ENCODE assay signal across 14 cellular contexts in genomic region chr6:140061422-140062041, GRCh38.
DNase-seq lines count a peak whose midpoint lies in the region; ATAC-seq and TF ChIP-seq lines count a peak whose summit lies in the region.
"Had no signal": no experiment of that assay in that cellular context is flagged by ENCODE, and none has a peak within 500 bp of the region (broad histone marks: within the 10 kb centered on the region; RNA-seq: fewer than 3 reads in every experiment).

No MANE protein-coding gene starts in this region.

- H3K79me2 ChIP-seq in PC-3 (ENCODE audit: low read length) (no peaks in the 10 kb centered on the region), mesendoderm (ENCODE audit: control insufficient read depth, insufficient read depth, low read length) (no peaks in the 10 kb centered on the region)

- no peaks in the 10 kb centered on the region for H3K27me3 ChIP-seq in PC-3 (ENCODE audit: low read length)
- H3K27me3 ChIP-seq in mesendoderm (ENCODE audit: insufficient read depth, low read length, poor library complexity): no peaks in the 10 kb centered on the region
- H3K27me3 ChIP-seq in tibial artery: no peaks in the 10 kb centered on the region
- no peaks in the 10 kb centered on the region for H3K27me3 ChIP-seq in testis
- H3K27me3 ChIP-seq: esophagus muscularis mucosa had no signal

- H3K4me2 ChIP-seq in PC-3 (ENCODE audit: low read length) (peak overlapping the region; percentile 34), mesendoderm (ENCODE audit: low read length) (no peak overlapping the region)

- no peak overlapping the region for H3K23ac ChIP-seq in mesendoderm (ENCODE audit: low read length)

- H3K27ac ChIP-seq in PC-3 (ENCODE audit: low read length): no peak overlapping the region
- no peak overlapping the region for H3K27ac ChIP-seq in mesendoderm (ENCODE audit: low read depth, low read length)
- H3K27ac ChIP-seq in tibial artery: peak overlapping the region; percentile 55 to 69
- peak overlapping the region in 1 of 2 donors; percentile 68 for H3K27ac ChIP-seq in testis
- H3K27ac ChIP-seq: C4-2B had no signal

- TF ChIP-seq POLR2A in testis (IDR thresholded peaks at IDR 0.05): no peak

- H3K79me1 ChIP-seq in mesendoderm (ENCODE audit: low read length): no peaks in the 10 kb centered on the region

- H4K5ac ChIP-seq in mesendoderm (ENCODE audit: low read length): no peak overlapping the region

- no peak overlapping the region for H3K56ac ChIP-seq in mesendoderm (ENCODE audit: low read length)

- BruUV-seq in PC-3 (replicated peaks; lab: Mats Ljungman, UMichigan): no TSS peak

- intact Hi-C loops in PC-3 (cut with micrococcal nuclease) (no loop called here), tibial artery (cut with DNase I; ENCODE audit: low total_unique reads) (no loop called here), left colon (cut with DNase I, micrococcal nuclease) (no loop called here), testis (cut with DNase I; ENCODE audit: low total_unique reads) (no loop called here)

- H3K9me3 Mint-ChIP-seq in chondrocyte (ENCODE audit: low read depth): peaks cover 18% of the 10 kb centered on the region

- CTCF ChIA-PET in PC-3 (lab: Charles Lee): no interaction called here

- POLR2A ChIA-PET in PC-3 (lab: Charles Lee; ENCODE audit: unreplicated experiment): no interaction called here

- H2AK5ac ChIP-seq in mesendoderm (ENCODE audit: low read length): no peak overlapping the region

- H3K4ac ChIP-seq in mesendoderm (ENCODE audit: low read depth, low read length): no peak overlapping the region

- H3K9ac ChIP-seq in PC-3 (ENCODE audit: low read length) (no peak overlapping the region), mesendoderm (ENCODE audit: low read length) (no peak overlapping the region)

- no peaks in the 10 kb centered on the region for H4K20me1 ChIP-seq in PC-3 (ENCODE audit: low read length)

- H3K36me3 Mint-ChIP-seq in chondrocyte (ENCODE audit: low read depth): peaks cover 3% of the 10 kb centered on the region
- H3K36me3 Mint-ChIP-seq: activated naive CD8-positive, alpha-beta T cell treated with anti-CD3 and anti-CD28 coated beads, Interleukin-2, amount 10 ng/mL, durations not matched to agents 7 days and 5 days had no signal

- no peak overlapping the region for H2AFZ ChIP-seq in PC-3 (ENCODE audit: low read length)

- H2BK5ac ChIP-seq in mesendoderm (ENCODE audit: low read length): no peak overlapping the region

- H4K8ac ChIP-seq in mesendoderm (ENCODE audit: low read depth, low read length): no peak overlapping the region

- ATAC-seq in PC-3 (no peak), left colon (no peak)

- peak overlapping the region; percentile 93 for H3K27ac Mint-ChIP-seq in chondrocyte (ENCODE audit: unreplicated experiment)
- H3K27ac Mint-ChIP-seq: activated naive CD8-positive, alpha-beta T cell treated with anti-CD3 and anti-CD28 coated beads, Interleukin-2, amount 10 ng/mL, durations not matched to agents 7 days and 5 days had no signal

- DNase-seq in PC-3 (no peak), chondrocyte (ENCODE audit: low spot score) (no peak), mesendoderm (peak; percentile 29), tibial artery (no peak), NCI-H2196 (lab: John Stamatoyannopoulos, UW; ENCODE audit: unreplicated experiment) (no peak), NOMO-1 treated with dmso at 0.1 percent for 144 hours (lab: John Stamatoyannopoulos, UW; ENCODE audit: unreplicated experiment) (no peak), left colon (no peak), testis (no peak)
- DNase-seq: activated naive CD8-positive, alpha-beta T cell treated with anti-CD3 and anti-CD28 coated beads, Interleukin-2, amount 10 ng/mL, durations not matched to agents 7 days and 5 days; cortex of kidney; Kasumi-1; NCI-H146 had no signal

- peaks cover 17% of the 10 kb centered on the region for H3K4me1 ChIP-seq in PC-3 (ENCODE audit: insufficient read depth, low read length)
- no peaks in the 10 kb centered on the region for H3K4me1 ChIP-seq in mesendoderm (ENCODE audit: control insufficient read depth, low read depth, low read length)
- peaks cover 0 to 36% (median 16%) of the 10 kb centered on the region in 4 donors for H3K4me1 ChIP-seq in tibial artery
- H3K4me1 ChIP-seq in testis: peaks cover 10% of the 10 kb centered on the region

- H3K36me3 ChIP-seq in PC-3 (ENCODE audit: low read depth, low read length): no peaks in the 10 kb centered on the region
- no peaks in the 10 kb centered on the region for H3K36me3 ChIP-seq in mesendoderm (ENCODE audit: control insufficient read depth, insufficient read depth, low read length)
- no peaks in the 10 kb centered on the region for H3K36me3 ChIP-seq in tibial artery
- H3K36me3 ChIP-seq in testis (ENCODE audit: low read depth, missing control alignments): no peaks in the 10 kb centered on the region
- H3K36me3 ChIP-seq: esophagus muscularis mucosa had no signal

- H3K9me2 ChIP-seq in PC-3 (replicated peaks; ENCODE audit: low read length): no peaks in the 10 kb centered on the region

- H3K4me3 Mint-ChIP-seq in chondrocyte (ENCODE audit: unreplicated experiment): no peak overlapping the region
- H3K4me3 Mint-ChIP-seq: activated naive CD8-positive, alpha-beta T cell treated with anti-CD3 and anti-CD28 coated beads, Interleukin-2, amount 10 ng/mL, durations not matched to agents 7 days and 5 days had no signal

- no peak overlapping the region for H3K18ac ChIP-seq in mesendoderm (ENCODE audit: low read length)

- H3F3A ChIP-seq in PC-3 (ENCODE audit: low read length, unreplicated experiment): no peaks in the 10 kb centered on the region

- no CpG with 5 or more reads among the region's 4 CpGs for WGBS in mesendoderm (ENCODE audit: extremely low coverage, insufficient coverage, low lambda C conversion rate)
- WGBS in testis, 2 donors: 56 to 57% methylated on average over 4 of the region's 4 CpGs

- H3K9me3 ChIP-seq in PC-3 (ENCODE audit: low read length) (no peaks in the 10 kb centered on the region), tibial artery (no peaks in the 10 kb centered on the region), testis (no peaks in the 10 kb centered on the region)
- H3K9me3 ChIP-seq: esophagus muscularis mucosa had no signal

- no peaks in the 10 kb centered on the region for H3K27me3 Mint-ChIP-seq in chondrocyte (ENCODE audit: low read depth)
- H3K27me3 Mint-ChIP-seq: activated naive CD8-positive, alpha-beta T cell treated with anti-CD3 and anti-CD28 coated beads, Interleukin-2, amount 10 ng/mL, durations not matched to agents 7 days and 5 days had no signal

- TF ChIP-seq CTCF in PC-3 (conservative IDR thresholded peaks at IDR 0.05; ENCODE audit: low read depth, low read length) (no peak), chondrocyte (IDR thresholded peaks at IDR 0.05) (peak; percentile 70), tibial artery (IDR thresholded peaks at IDR 0.05) (peak in 1 of 2 experiments; percentile 15), testis (IDR thresholded peaks at IDR 0.05) (no peak)

- peaks cover 61% of the 10 kb centered on the region for H3K4me1 Mint-ChIP-seq in chondrocyte (ENCODE audit: low read depth)
- H3K4me1 Mint-ChIP-seq: activated naive CD8-positive, alpha-beta T cell treated with anti-CD3 and anti-CD28 coated beads, Interleukin-2, amount 10 ng/mL, durations not matched to agents 7 days and 5 days had no signal

- H3K4me3 ChIP-seq in PC-3 (ENCODE audit: low read length) (no peak overlapping the region), mesendoderm (ENCODE audit: low read length) (no peak overlapping the region), tibial artery (no peak overlapping the region), testis (no peak overlapping the region)
- H3K4me3 ChIP-seq: esophagus muscularis mucosa had no signal

- no peak overlapping the region for H2BK15ac ChIP-seq in mesendoderm (replicated peaks; ENCODE audit: low read depth)

- H2BK120ac ChIP-seq in mesendoderm (ENCODE audit: low read depth, low read length): no peak overlapping the region

Comparison
In these comparisons a context has a peak if more than half of its experiments do, and no peak if none do; other contexts are left out.
1. H3K27ac ChIP-seq: peak in tibial artery (2 of 2); none in PC-3 (single experiment) and mesendoderm (single experiment).